1 cellular context compared by ENCODE assay signal in genomic region chr9:77455312-77455927, GRCh38.
TF ChIP-seq lines count a peak whose summit lies in the region.

No MANE protein-coding gene starts in this region.

TF ChIP-seq in HCT116, 20 proteins besides CTCF, POLR2A, EP300 and RAD21 (continued from another document):
- no peak for TF ChIP-seq REST (IDR thresholded peaks at IDR 0.05; ENCODE audit: low read depth)
- TF ChIP-seq SP1 (IDR thresholded peaks at IDR 0.05; ENCODE audit: low read depth): no peak
- no peak for TF ChIP-seq ZNF274 (IDR thresholded peaks at IDR 0.05; ENCODE audit: low read depth, low read length)
- no peak for TF ChIP-seq FOSL1 (IDR thresholded peaks at IDR 0.05; ENCODE audit: low read depth)
